Comparison of ENCODE assay signal across 1 cellular context in genomic region chr6:97282238-97282725, GRCh38.
TF ChIP-seq lines count a peak whose summit lies in the region.

No MANE protein-coding gene starts in this region.

TF ChIP-seq in H1, 55 proteins besides CTCF, POLR2A, EP300 and RAD21:
- no peak for TF ChIP-seq FOSL1 (IDR thresholded peaks at IDR 0.05; ENCODE audit: insufficient read depth, low read depth, low read length)
- TF ChIP-seq BACH1 (IDR thresholded peaks at IDR 0.05; ENCODE audit: low read length) = no peak
- TF ChIP-seq JUND (IDR thresholded peaks at IDR 0.05; ENCODE audit: low read length) = no peak
- TF ChIP-seq CHD7 (IDR thresholded peaks at IDR 0.05; ENCODE audit: insufficient replicate concordance, low read length) = no peak
- no peak for TF ChIP-seq YY1 (IDR thresholded peaks at IDR 0.05; ENCODE audit: low read depth, low read length)
- no peak for TF ChIP-seq TCF12 (IDR thresholded peaks at IDR 0.05; ENCODE audit: low read depth, low read length)
- TF ChIP-seq RBBP5 (IDR thresholded peaks at IDR 0.05; ENCODE audit: borderline replicate concordance, low read depth, low read length) = no peak
- TF ChIP-seq SRF (IDR thresholded peaks at IDR 0.05; ENCODE audit: low read depth, low read length) = no peak
- no peak for TF ChIP-seq BCL11A (IDR thresholded peaks at IDR 0.05; ENCODE audit: low read depth in 2 of 2, low read length in 2 of 2)
- TF ChIP-seq SP1 (IDR thresholded peaks at IDR 0.05; ENCODE audit: low read depth, low read length) = no peak
- TF ChIP-seq TEAD4 (IDR thresholded peaks at IDR 0.05; ENCODE audit: low read depth, low read length) = no peak
- no peak for TF ChIP-seq NRF1 (IDR thresholded peaks at IDR 0.05; ENCODE audit: low read depth, low read length)
- no peak for TF ChIP-seq SIX5 (IDR thresholded peaks at IDR 0.05; ENCODE audit: low read depth, low read length)
- no peak for TF ChIP-seq TBP (IDR thresholded peaks at IDR 0.05; ENCODE audit: low read depth, low read length)
- no peak for TF ChIP-seq KDM4A (IDR thresholded peaks at IDR 0.05; ENCODE audit: low read depth, low read length, severe bottlenecking)
- no peak for TF ChIP-seq EGR1 (IDR thresholded peaks at IDR 0.05; ENCODE audit: borderline replicate concordance, low read depth, low read length)
- TF ChIP-seq CBX5 (IDR thresholded peaks at IDR 0.05; ENCODE audit: low read depth, low read length) = no peak
- TF ChIP-seq EZH2 (IDR thresholded peaks at IDR 0.05; ENCODE audit: low read depth, low read length, severe bottlenecking) = no peak
- TF ChIP-seq POLR2AphosphoS5 (IDR thresholded peaks at IDR 0.05; ENCODE audit: low read depth, low read length) = no peak
- no peak for TF ChIP-seq CREB1 (IDR thresholded peaks at IDR 0.05)
TF ChIP-seq in H1: peak in this region for 0.
